7 cellular contexts compared by ENCODE assay signal in genomic region chr4:53908661-53909078, GRCh38.
DNase-seq lines count a peak whose midpoint lies in the region; ATAC-seq and TF ChIP-seq lines count a peak whose summit lies in the region.

No MANE protein-coding gene starts in this region.

- TF ChIP-seq CTCF in breast epithelium (IDR thresholded peaks at IDR 0.05) (peak in 2 of 3 donors; percentile 51 to 58), spleen (IDR thresholded peaks at IDR 0.05 in 8 of 11, conservative IDR thresholded peaks at IDR 0.05 in 3 of 11) (peak in 10 of 11 experiments; percentile 18 to 76 (median 60))

- WGBS in spleen, 5 donors, result 4 to 9% (median 8%) methylated on average over 8 of the region's 8 CpGs

- H3K27me3 ChIP-seq in breast epithelium, result no peaks in the 10 kb centered on the region
- peaks cover 0 to 47% (median 9%) of the 10 kb centered on the region in 7 donors for H3K27me3 ChIP-seq in spleen (replicated peaks in 1 of 7)

- DNase-seq in GF-D8 (lab: John Stamatoyannopoulos, UW) (peak; percentile 72), HPDE6-E6E7 (ENCODE audit: extremely low spot score) (peak; percentile 59), NOMO-1 treated with dmso at 0.1 percent for 144 hours (lab: John Stamatoyannopoulos, UW; ENCODE audit: unreplicated experiment) (peak; percentile 76), breast epithelium (ENCODE audit: low spot score in 2 of 2) (no peak), islet precursor cell (peak; percentile 76), spleen (no peak)

- no peaks in the 10 kb centered on the region for H3K9me3 ChIP-seq in breast epithelium
- no peaks in the 10 kb centered on the region for H3K9me3 ChIP-seq in spleen

- ATAC-seq in HG02981 (IDR thresholded peaks at IDR 0.05; ENCODE audit: unreplicated experiment), result no peak

- peak overlapping the region in 2 of 3 donors; percentile 26 to 28 for H3K4me3 ChIP-seq in breast epithelium
- H3K4me3 ChIP-seq in spleen, result peak overlapping the region in 2 of 8 donors; percentile 1 to 27

- intact Hi-C loops in breast epithelium (cut with DNase I; ENCODE audit: low total_unique reads) (no loop called here), spleen (cut with DNase I; ENCODE audit: low total_unique reads) (loop anchor here (5.0 kb wide), 1 partner anchor 309 kb away; no protein-coding TSS in a partner anchor)

- no peaks in the 10 kb centered on the region for H3K36me3 ChIP-seq in breast epithelium
- no peaks in the 10 kb centered on the region for H3K36me3 ChIP-seq in spleen

- peak overlapping the region; percentile 28 to 33 for H3K27ac ChIP-seq in breast epithelium
- H3K27ac ChIP-seq in spleen, result peak overlapping the region in 3 of 8 donors; percentile 17 to 54 (median 22)

- TF ChIP-seq POLR2A in breast epithelium (IDR thresholded peaks at IDR 0.05) (no peak), spleen (IDR thresholded peaks at IDR 0.05) (no peak)

- H3K4me1 ChIP-seq in breast epithelium (peaks cover 0 to 5% of the 10 kb centered on the region in 2 donors), spleen (peaks cover 3 to 43% (median 18%) of the 10 kb centered on the region in 6 donors)

Comparison
In these comparisons a context has a peak if more than half of its experiments do, and no peak if none do; other contexts are left out.
1. DNase-seq: peak in GF-D8 (single experiment), HPDE6-E6E7 (single experiment), NOMO-1 treated with dmso at 0.1 percent for 144 hours (single experiment) and islet precursor cell (single experiment); none in breast epithelium (0 of 2) and spleen (single experiment).